Comparison of ENCODE assay signal across 1 cellular context in genomic region chr2:171893824-171894611, GRCh38.
TF ChIP-seq lines count a peak whose summit lies in the region.

Gene SLC25A12 (minus strand): TSS chr2:171894244. CDS start chr2:171894214, 30 bp downstream.

TF ChIP-seq in HepG2, 621 proteins besides CTCF, POLR2A, EP300 and RAD21 (continued from another document and continues in another):
- TF ChIP-seq TEF (CRISPR knock-in tag; IDR thresholded peaks at IDR 0.05) (0 out of 2 replicates have a peak, but pooled peaks have one; percentile 17), SOX6 (IDR thresholded peaks at IDR 0.05) (no peak), SOX6 (CRISPR knock-in tag; IDR thresholded peaks at IDR 0.05) (no peak), KAT2B (IDR thresholded peaks at IDR 0.05; ENCODE audit: borderline replicate concordance, low read depth, low read length) (no peak), JARID2 (CRISPR knock-in tag; IDR thresholded peaks at IDR 0.05; ENCODE audit: insufficient replicate concordance) (no peak), NFATC3 (CRISPR knock-in tag; IDR thresholded peaks at IDR 0.05) (no peak), SKI (IDR thresholded peaks at IDR 0.05; ENCODE audit: partially characterized antibody) (peak; percentile 51), NR2F6 (IDR thresholded peaks at IDR 0.05) (no peak), NR2F6 (CRISPR knock-in tag; IDR thresholded peaks at IDR 0.05) (no peak), ZNF383 (CRISPR knock-in tag; IDR thresholded peaks at IDR 0.05; ENCODE audit: borderline replicate concordance) (0 out of 2 replicates have a peak, but pooled peaks have one; percentile 22), ZNF660 (CRISPR knock-in tag; IDR thresholded peaks at IDR 0.05; ENCODE audit: borderline replicate concordance, low read depth) (no peak), ZNF687 (CRISPR knock-in tag; IDR thresholded peaks at IDR 0.05) (peak; percentile 91), SETDB1 (CRISPR knock-in tag; IDR thresholded peaks at IDR 0.05; ENCODE audit: borderline replicate concordance) (no peak), IKZF1 (IDR thresholded peaks at IDR 0.05) (no peak), ZNF18 (CRISPR knock-in tag; IDR thresholded peaks at IDR 0.05; ENCODE audit: insufficient replicate concordance) (peak; percentile 31), ZBTB42 (CRISPR knock-in tag; IDR thresholded peaks at IDR 0.05) (peak; percentile 25; the same call in 1 of the 2 replicates), ZNF510 (CRISPR knock-in tag; IDR thresholded peaks at IDR 0.05; ENCODE audit: low read depth) (no peak), ATF4 (CRISPR knock-in tag; IDR thresholded peaks at IDR 0.05) (0 out of 4 replicates have a peak, but pooled peaks of 1 of the 2 experiments have one; percentile 41), UBTF (CRISPR knock-in tag; IDR thresholded peaks at IDR 0.05) (peak; percentile 58), WIZ (CRISPR knock-in tag; IDR thresholded peaks at IDR 0.05) (no peak), TBP (CRISPR knock-in tag; IDR thresholded peaks at IDR 0.05) (no peak), TEAD3 (CRISPR knock-in tag; optimal IDR thresholded peaks at IDR 0.05; ENCODE audit: borderline replicate concordance) (peak; percentile 14), ETV6 (CRISPR knock-in tag; conservative IDR thresholded peaks at IDR 0.05) (0 out of 2 replicates have a peak, but pooled peaks have one; percentile 13), ZNF230 (CRISPR knock-in tag; IDR thresholded peaks at IDR 0.05) (peak; percentile 73; the same call in 1 of the 2 replicates), RBFOX2 (IDR thresholded peaks at IDR 0.05; ENCODE audit: low read depth, low read length) (peak; percentile 90), ZNF772 (CRISPR knock-in tag; IDR thresholded peaks at IDR 0.05) (no peak), IKZF5 (CRISPR knock-in tag; IDR thresholded peaks at IDR 0.05) (peak; percentile 37; the same call in 1 of the 2 replicates), ZNF543 (CRISPR knock-in tag; IDR thresholded peaks at IDR 0.05) (0 out of 2 replicates have a peak, but pooled peaks have one; percentile 60), ZNF703 (CRISPR knock-in tag; IDR thresholded peaks at IDR 0.05; ENCODE audit: borderline replicate concordance) (peak; percentile 20; the same call in 1 of the 2 replicates), ONECUT2 (CRISPR knock-in tag; IDR thresholded peaks at IDR 0.05) (no peak), USF2 (IDR thresholded peaks at IDR 0.05; ENCODE audit: low read depth, low read length) (no peak), USF2 (CRISPR knock-in tag; IDR thresholded peaks at IDR 0.05; ENCODE audit: borderline replicate concordance) (no peak), GTF3A (CRISPR knock-in tag; conservative IDR thresholded peaks at IDR 0.05) (no peak), HNRNPH1 (optimal IDR thresholded peaks at IDR 0.05; ENCODE audit: low read depth, low read length) (no peak), ZBTB10 (CRISPR knock-in tag; IDR thresholded peaks at IDR 0.05; ENCODE audit: borderline replicate concordance) (0 out of 2 replicates have a peak, but pooled peaks have one; percentile 58), ARNTL (CRISPR knock-in tag; IDR thresholded peaks at IDR 0.05) (0 out of 2 replicates have a peak, but pooled peaks have one; percentile 37), ZNF530 (CRISPR knock-in tag; IDR thresholded peaks at IDR 0.05; ENCODE audit: low read depth) (no peak), SIN3A (IDR thresholded peaks at IDR 0.05; ENCODE audit: borderline replicate concordance, low read depth, low read length) (peak; percentile 72; the same call in 1 of the 2 replicates), LRRFIP1 (CRISPR knock-in tag; conservative IDR thresholded peaks at IDR 0.05) (no peak), ATF1 (CRISPR knock-in tag; IDR thresholded peaks at IDR 0.05) (no peak)
